8 cellular contexts compared by ENCODE assay signal in the genomic region with DNA sequence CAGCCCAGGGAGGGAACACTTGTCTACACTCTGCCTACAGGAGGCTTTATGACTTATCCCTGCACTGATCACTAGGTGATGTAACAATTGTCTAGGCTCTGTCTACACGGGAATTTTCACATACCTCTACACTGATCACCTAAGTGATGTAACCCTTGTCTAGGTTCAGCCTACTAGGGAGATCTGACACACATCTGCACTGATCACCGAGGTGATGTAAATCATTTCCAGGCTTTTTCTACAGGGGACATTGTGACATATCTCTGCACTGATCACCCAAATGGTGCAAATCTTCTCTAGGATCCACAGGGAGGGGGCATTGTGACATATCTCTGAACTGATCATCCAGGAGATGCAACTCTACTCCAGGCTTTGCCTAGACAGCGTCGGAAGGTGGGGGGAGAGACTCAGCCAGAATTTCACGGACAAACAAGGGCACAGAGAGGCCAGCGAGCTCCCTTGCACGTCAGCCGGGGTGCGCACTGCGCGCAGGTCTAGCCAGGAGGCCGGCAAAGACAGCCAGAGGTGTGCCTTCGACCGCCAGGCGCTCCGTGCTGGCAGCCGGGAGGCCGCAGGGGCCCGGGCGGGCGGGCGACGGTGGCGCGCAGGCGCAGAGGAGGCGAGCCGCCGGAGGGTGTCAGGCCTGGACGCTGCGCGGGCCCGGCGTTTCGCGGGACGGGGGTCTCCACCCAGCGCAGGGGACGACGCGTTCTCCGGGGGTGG. TPM values are rescaled to one million over a fixed set of nuclear protein-coding genes. Genes with fewer than 3 reads are reported as not detected.
A peak's percentile ranks its signal among the peaks of the same experiment; 100 is the strongest.
DNase-seq lines count a peak whose midpoint lies in the region; ATAC-seq and TF ChIP-seq lines count a peak whose summit lies in the region.

No MANE protein-coding gene starts in this region.

- H3K9me3 ChIP-seq in A673 (ENCODE audit: low read depth, low read length, poor library complexity, severe bottlenecking): no peaks in the 10 kb centered on the region
- H3K9me3 ChIP-seq in H9 (ENCODE audit: control insufficient read depth, low read depth, low read length): peaks cover 49% of the 10 kb centered on the region
- H3K9me3 ChIP-seq in mesodermal cell (ENCODE audit: control insufficient read depth, low read length): peaks cover 17% of the 10 kb centered on the region

- BruUV-seq in A673 (replicated peaks; lab: Mats Ljungman, UMichigan): no TSS peak

- H3K27ac ChIP-seq in A673 (ENCODE audit: low read depth, low read length, poor library complexity, severe bottlenecking) (peak overlapping the region; percentile 72), H9 (ENCODE audit: insufficient read length, low read depth, low read length) (no peak overlapping the region), dorsolateral prefrontal cortex (peak overlapping the region in 47 of 59 donors; percentile 1 to 92 (median 75)), mesodermal cell (ENCODE audit: low read depth, low read length, severe bottlenecking) (peak overlapping the region; percentile 64)

- no peak overlapping the region for H4K5ac ChIP-seq in H9 (ENCODE audit: insufficient read length, low read depth, low read length)

- H3K79me2 ChIP-seq in H9 (ENCODE audit: insufficient read depth, low read length): no peaks in the 10 kb centered on the region

- H2BK20ac ChIP-seq in H9 (ENCODE audit: low read depth, low read length, poor library complexity, severe bottlenecking): no peak overlapping the region

- H2BK120ac ChIP-seq in H9 (ENCODE audit: low read depth, low read length, poor library complexity, severe bottlenecking): no peak overlapping the region

- H3K18ac ChIP-seq in H9 (ENCODE audit: insufficient read length, low read depth, low read length): peak overlapping the region; percentile 56

- H3K27me3 Mint-ChIP-seq in H9 (ENCODE audit: low read depth) (peaks cover 35% of the 10 kb centered on the region), activated B cell treated with CpG ODN at 0.5 μM for 24 hours (peaks cover 9% of the 10 kb centered on the region)

- H3K23ac ChIP-seq in H9 (ENCODE audit: insufficient read length, low read depth, low read length): no peak overlapping the region

- H3K9me3 Mint-ChIP-seq in H9: peaks cover 54 to 58% of the 10 kb centered on the region in 2 experiments
- peaks cover 20% of the 10 kb centered on the region for H3K9me3 Mint-ChIP-seq in activated B cell treated with CpG ODN at 0.5 μM for 24 hours

- H4K91ac ChIP-seq in H9 (ENCODE audit: insufficient read length, low read depth, low read length): no peak overlapping the region

- intact Hi-C loops in A673 (cut with micrococcal nuclease; ENCODE audit: unreplicated experiment) (no loop called here), activated B cell treated with CpG ODN at 0.5 μM for 24 hours (cut with micrococcal nuclease) (loop anchor here (5.0 kb wide), 2 partner anchors 46 to 156 kb away; a partner anchor contains a TSS), dorsolateral prefrontal cortex (cut with DNase I) (loop anchor here in 1 of 2 donors (5.0 kb wide), 1 partner anchor 46 kb away; a partner anchor contains a TSS)

- no peaks in the 10 kb centered on the region for H4K20me1 ChIP-seq in H9 (ENCODE audit: control insufficient read depth, insufficient read depth, insufficient read length)

- no peak overlapping the region for H3K4ac ChIP-seq in H9 (ENCODE audit: low read depth, low read length)

- peak overlapping the region; percentile 28 for H3K4me3 ChIP-seq in A673 (ENCODE audit: low read depth, low read length, poor library complexity, severe bottlenecking)
- peak overlapping the region in 58 of 59 donors; percentile 20 to 71 (median 53) for H3K4me3 ChIP-seq in dorsolateral prefrontal cortex
- peak overlapping the region; percentile 29 for H3K4me3 ChIP-seq in mesodermal cell (ENCODE audit: extremely low read depth, insufficient read depth, low read length, poor library complexity, severe bottlenecking)

- no peak overlapping the region for H2BK15ac ChIP-seq in H9 (ENCODE audit: low read depth, low read length)

- peak overlapping the region; percentile 21; the same call in 1 of the 2 replicates for H3K14ac ChIP-seq in H9 (ENCODE audit: insufficient read depth, low read length)

- no peak overlapping the region for H2BK12ac ChIP-seq in H9 (ENCODE audit: insufficient read length, low read depth, low read length)

- peak; percentile 47 for ATAC-seq in activated B cell treated with CpG ODN at 0.5 μM for 24 hours (ENCODE audit: low read depth)
- ATAC-seq in GM19463 (IDR thresholded peaks at IDR 0.05; ENCODE audit: unreplicated experiment): no peak
- ATAC-seq in GM18873 (IDR thresholded peaks at IDR 0.05; ENCODE audit: low FRiP score, unreplicated experiment): no peak

- H3K4me3 Mint-ChIP-seq in H9 (peak overlapping the region; percentile 58 to 81), activated B cell treated with CpG ODN at 0.5 μM for 24 hours (peak overlapping the region; percentile 75)

- peak overlapping the region in 1 of 3 experiments; percentile 44; a peak in 2 of 7 replicates for H3K27ac Mint-ChIP-seq in H9
- no peak overlapping the region for H3K27ac Mint-ChIP-seq in activated B cell treated with CpG ODN at 0.5 μM for 24 hours

- no CpG with 5 or more reads among the region's 42 CpGs for WGBS in H9 (ENCODE audit: extremely low coverage, insufficient read length, low lambda C conversion rate)
- WGBS in mesodermal cell (ENCODE audit: insufficient coverage in 2 of 2), 2 experiments: 43 to 46% methylated on average over 22 to 24 of the region's 42 CpGs

- H2BK5ac ChIP-seq in H9 (ENCODE audit: insufficient read length, low read length): no peak overlapping the region

- H4K8ac ChIP-seq in H9 (replicated peaks; ENCODE audit: insufficient read length, low read depth, low read length): no peak overlapping the region

- TF ChIP-seq CTCF in A673 (conservative IDR thresholded peaks at IDR 0.05; ENCODE audit: low read depth, low read length) (no peak), H9 (conservative IDR thresholded peaks at IDR 0.05) (no peak), activated B cell treated with CpG ODN at 0.5 μM for 24 hours (IDR thresholded peaks at IDR 0.05) (no peak), dorsolateral prefrontal cortex (IDR thresholded peaks at IDR 0.05 in 54 of 56, conservative IDR thresholded peaks at IDR 0.05 in 2 of 56; ENCODE audit: low read depth in 1 of 56, partially characterized antibody in 56 of 56) (peak in 10 of 56 donors; percentile 5 to 31 (median 14))

- POLR2A ChIA-PET in A673 (lab: Charles Lee; ENCODE audit: low non-redundant PET): interaction anchor here (0.7 kb wide), 1 partner anchor 47 kb away, joined by 3 read pairs; a partner anchor contains a TSS
- POLR2A ChIA-PET in activated B cell treated with CpG ODN at 0.5 μM for 24 hours (lab: Charles Lee): no interaction called here

- H3K9ac ChIP-seq in H9 (ENCODE audit: extremely low read depth, insufficient read length, low read length): no peak overlapping the region

- H2AFZ ChIP-seq in H9 (ENCODE audit: low read length): no peak overlapping the region

- H3T11ph ChIP-seq in H9 (ENCODE audit: low read length): no peak overlapping the region

- no peaks in the 10 kb centered on the region for H3K4me1 ChIP-seq in A673 (ENCODE audit: insufficient read depth, low read length, poor library complexity, severe bottlenecking)
- H3K4me1 ChIP-seq in H9 (ENCODE audit: insufficient read depth, low read length): no peaks in the 10 kb centered on the region
- H3K4me1 ChIP-seq in mesodermal cell (ENCODE audit: control insufficient read depth, insufficient read depth, low read length, poor library complexity, severe bottlenecking): no peaks in the 10 kb centered on the region

- no peaks in the 10 kb centered on the region for H3K79me1 ChIP-seq in H9 (ENCODE audit: insufficient read depth, low read depth, low read length, poor library complexity, severe bottlenecking)

- H2AK5ac ChIP-seq in H9 (ENCODE audit: insufficient read length, low read length): no peak overlapping the region

- H3K36me3 Mint-ChIP-seq in H9 (ENCODE audit: insufficient read depth in 1 of 3, low read depth in 3 of 3) (peaks cover 28 to 34% (median 34%) of the 10 kb centered on the region in 3 experiments), activated B cell treated with CpG ODN at 0.5 μM for 24 hours (ENCODE audit: low read depth) (no peaks in the 10 kb centered on the region)

- no peaks in the 10 kb centered on the region for H3K23me2 ChIP-seq in H9 (ENCODE audit: insufficient read length, low read depth, low read length, poor library complexity, severe bottlenecking)

- H3K4me2 ChIP-seq in H9 (ENCODE audit: insufficient read depth, insufficient read length, low read length): peak overlapping the region; percentile 26

- H3K36me3 ChIP-seq in A673 (ENCODE audit: insufficient read depth, low read length, poor library complexity, severe bottlenecking) (no peaks in the 10 kb centered on the region), mesodermal cell (ENCODE audit: control insufficient read depth, insufficient read depth, low read length) (no peaks in the 10 kb centered on the region)

- CTCF ChIA-PET in A673 (lab: Charles Lee): no interaction called here
- CTCF ChIA-PET in activated B cell treated with CpG ODN at 0.5 μM for 24 hours (lab: Charles Lee): no interaction called here

- H3K4me1 Mint-ChIP-seq in H9 (peaks cover 3 to 4% of the 10 kb centered on the region in 2 experiments; a peak in 3 of 4 replicates), activated B cell treated with CpG ODN at 0.5 μM for 24 hours (peaks cover 4% of the 10 kb centered on the region)

- no peak overlapping the region for H3K56ac ChIP-seq in H9 (ENCODE audit: insufficient read length, low read depth, low read length)

- DNase-seq in A673 (ENCODE audit: low spot score): peak; percentile 77
- peak; percentile 72 for DNase-seq in H9
- DNase-seq in activated B cell treated with CpG ODN at 0.5 μM for 24 hours: peak; percentile 36
- DNase-seq in dorsolateral prefrontal cortex: peak; percentile 24 to 84 (median 49)
- DNase-seq in stimulated activated CD8-positive, alpha-beta memory T cell treated with anti-CD3 and anti-CD28 coated beads, Interleukin-4, amount 100 ng/mL, for 24 hours (ENCODE audit: low read depth): peak; percentile 49

- H3K27me3 ChIP-seq in A673 (replicated peaks; ENCODE audit: insufficient read depth, low read depth, low read length, poor library complexity) (no peaks in the 10 kb centered on the region), H9 (ENCODE audit: insufficient read depth, low read length) (no peaks in the 10 kb centered on the region; the same call in 1 of the 2 replicates), dorsolateral prefrontal cortex (peaks cover 0 to 8% (median 0%) of the 10 kb centered on the region in 45 donors)

RNA-seq across cellular contexts. Expression of a gene that starts 46.9 kb away (rescaled TPM):
- 134 and 148 TPM in 2 replicates for total RNA-seq in A673 (2021)
- total RNA-seq in H9 (2021): 92.1 and 94.0 TPM in 2 replicates
- 53.1 and 53.9 TPM in 2 replicates for total RNA-seq in activated B cell treated with CpG ODN at 0.5 μM for 24 hours
- 10 to 100 TPM; 37.5 to 83.0 (median 65.8) TPM for total RNA-seq in dorsolateral prefrontal cortex
- 79.1 TPM for polyA plus RNA-seq in mesodermal cell (2013, experiment 1 of 2)
- 85.8 TPM for polyA plus RNA-seq in mesodermal cell (2013, experiment 2 of 2)
